ENCODE assay signal across 8 cellular contexts in the genomic region with DNA sequence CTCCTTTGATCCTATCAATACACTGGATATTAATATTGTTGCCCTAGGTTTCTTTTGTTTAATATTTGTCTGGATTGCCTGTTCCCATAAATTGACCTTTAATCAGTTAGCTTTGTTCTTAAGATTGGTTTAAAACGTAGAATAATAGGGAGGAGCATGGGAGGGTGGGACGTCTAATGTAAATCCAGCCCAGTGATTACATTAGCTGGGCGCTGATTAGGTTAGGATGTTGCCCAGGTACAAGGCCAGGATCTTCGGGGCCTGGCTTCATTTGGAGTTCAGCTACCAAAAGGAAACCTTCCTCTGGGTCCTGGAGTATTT. TPM values are rescaled to one million over a fixed set of nuclear protein-coding genes. Genes with fewer than 3 reads are reported as not detected.
DNase-seq lines count a peak whose midpoint lies in the region; ATAC-seq, FAIRE-seq and TF ChIP-seq lines count a peak whose summit lies in the region.

A gene with protein sequence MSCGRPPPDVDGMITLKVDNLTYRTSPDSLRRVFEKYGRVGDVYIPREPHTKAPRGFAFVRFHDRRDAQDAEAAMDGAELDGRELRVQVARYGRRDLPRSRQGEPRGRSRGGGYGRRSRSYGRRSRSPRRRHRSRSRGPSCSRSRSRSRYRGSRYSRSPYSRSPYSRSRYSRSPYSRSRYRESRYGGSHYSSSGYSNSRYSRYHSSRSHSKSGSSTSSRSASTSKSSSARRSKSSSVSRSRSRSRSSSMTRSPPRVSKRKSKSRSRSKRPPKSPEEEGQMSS (plus strand): TSS at position 199 of the 321 bp plus-strand sequence. CDS start 308 bp downstream, outside the sequence.

- peaks cover 19% of the 10 kb centered on the region for H3K4me1 ChIP-seq in endothelial cell of umbilical vein (ENCODE audit: control insufficient read depth, extremely low read depth, insufficient read depth, low read length)

- no peaks in the 10 kb centered on the region for H4K20me1 ChIP-seq in endothelial cell of umbilical vein (replicated peaks; ENCODE audit: control insufficient read depth, extremely low read depth, insufficient read depth, low read length)

- peak within 1 kb of the TSS; percentile 99 for H3K27ac Mint-ChIP-seq in activated T-cell treated with anti-CD3 and anti-CD28 coated beads, Interleukin-2, amount 50 U/mL, for 72 hours
- peak within 1 kb of the TSS; percentile 97 to 99 for H3K27ac Mint-ChIP-seq in natural killer cell

- POLR2A ChIA-PET in endothelial cell of umbilical vein (lab: Charles Lee) = interaction anchor here (1.1 to 1.6 kb wide), 4 partner anchors 23 to 93 kb away, joined by 5 to 9 read pairs (median 6); a partner anchor contains a TSS

- TF ChIP-seq CTCF in endothelial cell of umbilical vein (IDR thresholded peaks at IDR 0.05; ENCODE audit: extremely low read depth in 1 of 2, insufficient read depth in 1 of 2, low read depth in 1 of 2, low read length in 2 of 2) (no peak), natural killer cell (IDR thresholded peaks at IDR 0.05) (no peak)

- H3K4me1 Mint-ChIP-seq in activated T-cell treated with anti-CD3 and anti-CD28 coated beads, Interleukin-2, amount 50 U/mL, for 72 hours (ENCODE audit: low read depth) = peaks cover 31% of the 10 kb centered on the region
- peaks cover 36 to 38% of the 10 kb centered on the region in 2 donors for H3K4me1 Mint-ChIP-seq in natural killer cell

- dilution Hi-C loops in endothelial cell of umbilical vein (cut with MboI; ENCODE audit: extremely low pct_ligation_motif_present, low sequenced_read_pairs) = no loop called here

- peak within 1 kb of the TSS; percentile 96 to 100 for H3K4me3 Mint-ChIP-seq in activated T-cell treated with anti-CD3 and anti-CD28 coated beads, Interleukin-2, amount 50 U/mL, for 72 hours
- H3K4me3 Mint-ChIP-seq in natural killer cell = peak within 1 kb of the TSS; percentile 99

- peak within 1 kb of the TSS; percentile 62 for H3K27ac ChIP-seq in endothelial cell of umbilical vein (ENCODE audit: insufficient read depth, low read depth, low read length)

- peaks cover 7% of the 10 kb centered on the region for H3K27me3 Mint-ChIP-seq in activated T-cell treated with anti-CD3 and anti-CD28 coated beads, Interleukin-2, amount 50 U/mL, for 72 hours (ENCODE audit: low read depth)
- peaks cover 0 to 10% of the 10 kb centered on the region in 2 donors for H3K27me3 Mint-ChIP-seq in natural killer cell (ENCODE audit: low read depth in 2 of 2)

- H3K9me3 Mint-ChIP-seq in activated T-cell treated with anti-CD3 and anti-CD28 coated beads, Interleukin-2, amount 50 U/mL, for 72 hours = no peaks in the 10 kb centered on the region
- no peaks in the 10 kb centered on the region for H3K9me3 Mint-ChIP-seq in natural killer cell

- FAIRE-seq in endothelial cell of umbilical vein (lab: Jason Lieb, UNC) = no peak

- intact Hi-C loops in endothelial cell of umbilical vein (cut with micrococcal nuclease) (loop anchor here (1.0 to 2.0 kb wide), 5 partner anchors 93 to 724 kb away; a partner anchor contains a TSS), natural killer cell (cut with micrococcal nuclease) (no loop called here)

- H3K79me2 ChIP-seq in endothelial cell of umbilical vein (ENCODE audit: control insufficient read depth, insufficient read depth, low read length) = peaks cover 16% of the 10 kb centered on the region

- in situ Hi-C loops in KBM-7 (cut with MboI; ENCODE audit: low pct_unique_long_range_greater_than_20kb, low sequenced_read_pairs) = no loop called here

- H2AFZ ChIP-seq in endothelial cell of umbilical vein (ENCODE audit: low read depth, low read length) = peak within 1 kb of the TSS; percentile 86

- CTCF ChIA-PET in endothelial cell of umbilical vein (lab: Charles Lee) = interaction anchor here (0.6 to 6.7 kb wide), 31 partner anchors 8 to 1361 kb away, joined by 3 to 96 read pairs (median 4); a partner anchor contains a TSS

- H3K36me3 ChIP-seq in endothelial cell of umbilical vein (ENCODE audit: control insufficient read depth in 2 of 2, extremely low read depth in 1 of 2, insufficient read depth in 2 of 2, low read length in 2 of 2) = no peaks in the 10 kb centered on the region

- no peak for DNase-seq in activated T-cell treated with anti-CD3 and anti-CD28 coated beads, Interleukin-2, amount 50 U/mL, for 72 hours
- no peak for DNase-seq in activated T-cell treated with anti-CD3 and anti-CD28 coated beads, Interleukin-2, amount 50 U/mL, for 1 hour
- DNase-seq in RPMI7951 (ENCODE audit: low read depth) (no peak), endothelial cell of umbilical vein (ENCODE audit: low read depth, low spot score) (no peak), natural killer cell (no peak), NCI-H2029 (lab: John Stamatoyannopoulos, UW) (no peak), KBM-7 (no peak)

- peak within 1 kb of the TSS; percentile 78 to 98 (median 79) for H3K4me3 ChIP-seq in endothelial cell of umbilical vein (replicated peaks in 1 of 3; ENCODE audit: insufficient read depth in 1 of 3, low read depth in 1 of 3, low read length in 3 of 3)

- H3K9me1 ChIP-seq in endothelial cell of umbilical vein (replicated peaks; ENCODE audit: control insufficient read depth, extremely low read depth, insufficient read depth, low read length) = no peaks in the 10 kb centered on the region

- peak within 1 kb of the TSS; percentile 75 for H3K9ac ChIP-seq in endothelial cell of umbilical vein (replicated peaks; ENCODE audit: extremely low read depth, insufficient read depth, low read length)

- H3K4me2 ChIP-seq in endothelial cell of umbilical vein (ENCODE audit: insufficient read depth, low read length) = peak within 1 kb of the TSS; percentile 99

- no peak for TF ChIP-seq POLR2A in endothelial cell of umbilical vein (IDR thresholded peaks at IDR 0.05; ENCODE audit: low read depth, low read length)

- peak; percentile 12 to 22 for ATAC-seq in activated T-cell treated with anti-CD3 and anti-CD28 coated beads, Interleukin-2, amount 50 U/mL, for 72 hours (replicated peaks in 1 of 2)
- ATAC-seq in HG03064 (IDR thresholded peaks at IDR 0.05; ENCODE audit: low read depth, unreplicated experiment) = peak; percentile 43
- peak; percentile 2 to 4 (median 3) for ATAC-seq in natural killer cell

- H3K36me3 Mint-ChIP-seq in activated T-cell treated with anti-CD3 and anti-CD28 coated beads, Interleukin-2, amount 50 U/mL, for 72 hours (ENCODE audit: insufficient read depth in 2 of 2) = peaks cover 6% of the 10 kb centered on the region in 2 donors
- H3K36me3 Mint-ChIP-seq in natural killer cell = no peaks in the 10 kb centered on the region

- H3K27me3 ChIP-seq in endothelial cell of umbilical vein (ENCODE audit: control insufficient read depth in 2 of 2, insufficient read depth in 2 of 2, low read length in 2 of 2) = peaks cover 4 to 7% of the 10 kb centered on the region in 2 experiments

- BruUV-seq in endothelial cell of umbilical vein (replicated peaks; lab: Mats Ljungman, UMichigan) = no TSS peak

- no peaks in the 10 kb centered on the region for H3K9me3 ChIP-seq in endothelial cell of umbilical vein (replicated peaks; ENCODE audit: control insufficient read depth, insufficient read depth, low read length)

TF ChIP-seq in endothelial cell of umbilical vein, 7 proteins besides CTCF, POLR2A, EP300 and RAD21:
- no peak for TF ChIP-seq FOS (IDR thresholded peaks at IDR 0.05; ENCODE audit: borderline replicate concordance, insufficient read depth, low read length)
- no peak for TF ChIP-seq EZH2 (IDR thresholded peaks at IDR 0.05; ENCODE audit: borderline replicate concordance, low read depth, low read length, severe bottlenecking)
- TF ChIP-seq JUN (IDR thresholded peaks at IDR 0.05; ENCODE audit: borderline replicate concordance, insufficient read depth, insufficient read length, low read depth) = no peak
- TF ChIP-seq MYC (IDR thresholded peaks at IDR 0.05; ENCODE audit: low read depth, low read length) = no peak
- TF ChIP-seq GATA2 (IDR thresholded peaks at IDR 0.05; ENCODE audit: insufficient read depth, insufficient read length, low read depth, low read length) = no peak
- no peak for TF ChIP-seq POLR2AphosphoS5 (IDR thresholded peaks at IDR 0.05; ENCODE audit: insufficient read depth, low read depth, low read length)
- TF ChIP-seq, protein P1, sequence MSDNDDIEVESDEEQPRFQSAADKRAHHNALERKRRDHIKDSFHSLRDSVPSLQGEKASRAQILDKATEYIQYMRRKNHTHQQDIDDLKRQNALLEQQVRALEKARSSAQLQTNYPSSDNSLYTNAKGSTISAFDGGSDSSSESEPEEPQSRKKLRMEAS (IDR thresholded peaks at IDR 0.05; ENCODE audit: insufficient read depth, insufficient read length) = no peak
TF ChIP-seq in endothelial cell of umbilical vein: peak in this region for 0.

RNA-seq across cellular contexts. Expression of the gene that starts here (rescaled TPM):
- 10 to 100 TPM; 37.9 to 43.7 TPM for total RNA-seq in activated T-cell treated with anti-CD3 and anti-CD28 coated beads, Interleukin-2, amount 50 U/mL, for 72 hours
- 16.8 and 32.9 TPM in 2 replicates for total RNA-seq in RPMI7951 (2014; rRNA removed; shearing (Covaris generic))
- 29.2 and 31.3 TPM in 2 replicates for total RNA-seq in endothelial cell of umbilical vein
- polyA plus RNA-seq in endothelial cell of umbilical vein = 19.5 and 21.9 TPM in 2 replicates
- 19.8 and 25.2 TPM in 2 replicates for polyA plus RNA-seq in endothelial cell of umbilical vein (2011; cell fraction: cytosol; rRNA removed)
- polyA plus RNA-seq in endothelial cell of umbilical vein (2011; cell fraction: nucleus; rRNA removed) = 12.4 and 14.1 TPM in 2 replicates
- 25.8 and 39.4 TPM in 2 replicates for polyA plus RNA-seq in endothelial cell of umbilical vein (2012)
- 14.6 and 21.8 TPM in 2 replicates for polyA minus RNA-seq in endothelial cell of umbilical vein
- polyA minus RNA-seq in endothelial cell of umbilical vein (2011; cell fraction: cytosol; rRNA and poly(A)+ RNA removed) = 11.1 TPM
- 7.4 and 9.9 TPM in 2 replicates for polyA minus RNA-seq in endothelial cell of umbilical vein (2011; cell fraction: nucleus; rRNA and poly(A)+ RNA removed)
- total RNA-seq in natural killer cell = 10 to 100 TPM; 40.0 to 51.8 (median 43.0) TPM
